Comparison of ENCODE assay signal across 27 cellular contexts in the genomic region with DNA sequence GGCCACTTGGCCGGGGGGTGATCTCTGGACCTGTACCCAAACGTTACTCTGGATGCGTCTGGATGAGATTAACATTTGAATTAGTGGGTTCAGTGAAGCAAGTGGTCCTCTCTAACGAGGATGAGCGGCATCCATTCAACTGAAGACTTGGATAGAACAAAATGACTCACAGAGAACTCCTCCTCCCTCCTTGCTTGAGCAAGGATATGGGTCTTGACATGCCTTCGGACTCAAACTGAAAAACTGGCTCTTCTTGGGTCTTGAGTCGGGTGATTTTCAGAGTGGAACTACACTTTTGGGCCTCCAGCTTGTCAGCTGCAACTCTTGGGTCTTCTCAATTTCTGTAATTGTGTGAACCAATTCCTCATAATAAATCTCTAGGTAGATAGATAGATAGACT. TPM values are rescaled to one million over a fixed set of nuclear protein-coding genes. Genes with fewer than 3 reads are reported as not detected.
"Had no signal": no experiment of that assay in that cellular context is flagged by ENCODE, and none has a peak within 500 bp of the region (broad histone marks: within the 10 kb centered on the region; RNA-seq: fewer than 3 reads in every experiment).

No MANE protein-coding gene starts in this region.

- H3K4me1 ChIP-seq: SJCRH30 had no signal

- H3K36me3 ChIP-seq: MG63, SJCRH30 had no signal

- DNase-seq: KBM-7; MG63; NCI-H1092; NCI-H1105 treated with DMSO at 0.1 percent for 48 hours; NCI-H1417 treated with DMSO at 0.1 percent for 48 hours; NCI-H146; NCI-H1694 treated with DMSO at 0.1 percent for 48 hours; NCI-H1930; NCI-H2081; NCI-H2107; NCI-H2227 treated with DMSO at 0.1 percent for 48 hours; NCI-H446; NCI-H510A; NCI-H524 treated with DMSO at 0.1 percent for 48 hours; NCI-H69; NCI-H774; NK-92 treated with Interleukin-12 subunit alpha and Interleukin-12 subunit beta, amount 100 ng/mL, for 24 hours; SHP77 treated with DMSO at 0.1 percent for 48 hours; SJCRH30 had no signal

- ATAC-seq: Panc1, PC-3, SK-N-SH treated with all-trans-retinoic acid at 6 μM for 48 hours had no signal

- H3K27me3 ChIP-seq: MG63, SJCRH30 had no signal

- H3K9me3 ChIP-seq: MG63, SJCRH30 had no signal

- H3K4me3 ChIP-seq: MG63, SJCRH30 had no signal

- H3K27ac ChIP-seq: HL-60, RWPE1, SJCRH30 had no signal

RNA-seq across cellular contexts. Expression of gene NETO1, which starts 47.2 kb away (rescaled TPM):
- total RNA-seq: HT-29, LHCN-M2, OCI-LY7, SJCRH30 had no signal
